In genomic region chr11:72243173-72243566, GRCh38 we compare ENCODE assay signal across 23 cellular contexts. TPM values are rescaled to one million over a fixed set of nuclear protein-coding genes. Genes with fewer than 3 reads are reported as not detected.
DNase-seq lines count a peak whose midpoint lies in the region; ATAC-seq and TF ChIP-seq lines count a peak whose summit lies in the region.
"Had no signal": no experiment of that assay in that cellular context is flagged by ENCODE, and none has a peak within 500 bp of the region (broad histone marks: within the 10 kb centered on the region; RNA-seq: fewer than 3 reads in every experiment).

No MANE protein-coding gene starts in this region.

- H2AFZ ChIP-seq in hepatocyte: no peak overlapping the region

- H3K4me2 ChIP-seq in hepatocyte: no peak overlapping the region

- H3K9me2 ChIP-seq in hepatocyte (replicated peaks; ENCODE audit: insufficient read depth): no peaks in the 10 kb centered on the region

- peak; percentile 9 for DNase-seq in AG08396 (ENCODE audit: low spot score)
- peak; percentile 36 for DNase-seq in GM13977 (ENCODE audit: low spot score)
- DNase-seq in activated naive CD8-positive, alpha-beta T cell treated with anti-CD3 and anti-CD28 coated beads, Interleukin-2, amount 50 U/mL, for 24 hours: no peak
- peak; percentile 57 for DNase-seq in mesenteric fat pad (ENCODE audit: low spot score)
- DNase-seq in NCI-H524 (lab: John Stamatoyannopoulos, UW): no peak
- no peak for DNase-seq in hepatocyte (ENCODE audit: low spot score)
- no peak for DNase-seq in SKM-1 treated with dmso at 0.1 percent for 144 hours (lab: John Stamatoyannopoulos, UW; ENCODE audit: unreplicated experiment)
- DNase-seq: activated CD4-positive, alpha-beta memory T cell treated with anti-CD3 and anti-CD28 coated beads for 36 hours; activated T-cell treated with anti-CD3 and anti-CD28 coated beads, Interleukin-2, amount 50 U/mL, for 1 hour; COR-L47; esophagus squamous epithelium; mesendoderm; MM.1S; NCI-H187 treated with DMSO at 0.1 percent for 48 hours; NCI-H446 treated with DMSO at 0.1 percent for 48 hours; RPMI8226 had no signal

- H4K20me1 ChIP-seq in hepatocyte (ENCODE audit: insufficient read depth, poor library complexity, severe bottlenecking): peaks cover 3% of the 10 kb centered on the region

- no peak overlapping the region for H3K27ac Mint-ChIP-seq in activated naive CD8-positive, alpha-beta T cell treated with anti-CD3 and anti-CD28 coated beads, Interleukin-2, amount 50 U/mL, for 24 hours
- H3K27ac Mint-ChIP-seq: activated CD4-positive, alpha-beta memory T cell treated with anti-CD3 and anti-CD28 coated beads for 36 hours had no signal

- 82% methylated on average over 12 of the region's 12 CpGs for WGBS in hepatocyte (ENCODE audit: low lambda C conversion rate, missing lambda C conversion rate)

- in situ Hi-C loops in GM13977 (cut with MboI; ENCODE audit: low pct_unique_long_range_greater_than_20kb, low sequenced_read_pairs, unreplicated experiment): no loop called here

- H3K9me3 ChIP-seq in hepatocyte (ENCODE audit: low read depth): no peaks in the 10 kb centered on the region
- H3K9me3 ChIP-seq: esophagus squamous epithelium, vagina had no signal

- ATAC-seq in activated naive CD8-positive, alpha-beta T cell treated with anti-CD3 and anti-CD28 coated beads, Interleukin-2, amount 50 U/mL, for 24 hours: no peak
- ATAC-seq in GM18498 (IDR thresholded peaks at IDR 0.05; ENCODE audit: unreplicated experiment): no peak
- ATAC-seq: HCT116 had no signal

- H3K4me1 Mint-ChIP-seq in activated naive CD8-positive, alpha-beta T cell treated with anti-CD3 and anti-CD28 coated beads, Interleukin-2, amount 50 U/mL, for 24 hours: peaks cover 22% of the 10 kb centered on the region

- H3K27ac ChIP-seq in hepatocyte: no peak overlapping the region
- H3K27ac ChIP-seq: dorsolateral prefrontal cortex, esophagus squamous epithelium, vagina had no signal

- H3K79me2 ChIP-seq in hepatocyte: no peaks in the 10 kb centered on the region

- H3K27me3 Mint-ChIP-seq in activated naive CD8-positive, alpha-beta T cell treated with anti-CD3 and anti-CD28 coated beads, Interleukin-2, amount 50 U/mL, for 24 hours: peaks cover 51% of the 10 kb centered on the region

- TF ChIP-seq CTCF in GM13977 (IDR thresholded peaks at IDR 0.05; ENCODE audit: extremely low read depth, insufficient read depth, missing control alignments) (no peak), hepatocyte (IDR thresholded peaks at IDR 0.05; ENCODE audit: poor library complexity) (no peak)

- H3K4me3 Mint-ChIP-seq in activated naive CD8-positive, alpha-beta T cell treated with anti-CD3 and anti-CD28 coated beads, Interleukin-2, amount 50 U/mL, for 24 hours: peak overlapping the region; percentile 1
- H3K4me3 Mint-ChIP-seq: activated CD4-positive, alpha-beta memory T cell treated with anti-CD3 and anti-CD28 coated beads for 36 hours had no signal

- no peaks in the 10 kb centered on the region for H3K9me3 Mint-ChIP-seq in activated naive CD8-positive, alpha-beta T cell treated with anti-CD3 and anti-CD28 coated beads, Interleukin-2, amount 50 U/mL, for 24 hours
- H3K9me3 Mint-ChIP-seq: activated CD4-positive, alpha-beta memory T cell treated with anti-CD3 and anti-CD28 coated beads for 36 hours had no signal

- peaks cover 92% of the 10 kb centered on the region for H3K27me3 ChIP-seq in hepatocyte

- no peak overlapping the region for H3K4me3 ChIP-seq in hepatocyte

- H3K36me3 Mint-ChIP-seq in activated naive CD8-positive, alpha-beta T cell treated with anti-CD3 and anti-CD28 coated beads, Interleukin-2, amount 50 U/mL, for 24 hours (ENCODE audit: low read depth): peaks cover 5% of the 10 kb centered on the region

- H3K4me1 ChIP-seq in hepatocyte (ENCODE audit: insufficient read depth): peaks cover 24% of the 10 kb centered on the region

- no peaks in the 10 kb centered on the region for H3K36me3 ChIP-seq in hepatocyte (replicated peaks; ENCODE audit: insufficient read depth, low read depth)
- H3K36me3 ChIP-seq: vagina had no signal

RNA-seq across cellular contexts. Expression of gene PHOX2A, which starts 0.8 kb away (rescaled TPM):
- total RNA-seq in mesenteric fat pad (not detected), hepatocyte (0.48 TPM in 1 of 2 replicates, not detected in the other)
- not detected in 2 replicates for polyA plus RNA-seq in hepatocyte
- total RNA-seq: activated CD4-positive, alpha-beta memory T cell treated with anti-CD3 and anti-CD28 coated beads for 36 hours; bronchial epithelial cell; esophagus squamous epithelium had no signal
- polyA plus RNA-seq: IgD-negative memory B cell, keratinocyte had no signal

RNA-seq across cellular contexts. Expression of gene INPPL1, which starts 18.6 kb away (rescaled TPM):
- total RNA-seq in mesenteric fat pad: 107 TPM
- total RNA-seq in hepatocyte: 47.8 and 74.8 TPM in 2 replicates
- 99.4 and 140 TPM in 2 replicates for polyA plus RNA-seq in hepatocyte

RNA-seq across cellular contexts. Expression of gene FOLR2, which starts 26.6 kb away (rescaled TPM):
- total RNA-seq in mesenteric fat pad (77.3 TPM), hepatocyte (0.48 and 4.3 TPM in 2 replicates)
- polyA plus RNA-seq in hepatocyte: 1.2 and 5.5 TPM in 2 replicates
- total RNA-seq: activated CD4-positive, alpha-beta memory T cell treated with anti-CD3 and anti-CD28 coated beads for 36 hours; bronchial epithelial cell had no signal
- polyA plus RNA-seq: keratinocyte had no signal

RNA-seq across cellular contexts. Expression of gene FOLR1, which starts 51.2 kb away (rescaled TPM):
- total RNA-seq in mesenteric fat pad: 0.32 TPM
- total RNA-seq in hepatocyte: 19.9 and 21.6 TPM in 2 replicates
- polyA plus RNA-seq in hepatocyte: 13.4 and 26.8 TPM in 2 replicates
- total RNA-seq: activated CD4-positive, alpha-beta memory T cell treated with anti-CD3 and anti-CD28 coated beads for 36 hours; vagina had no signal
- polyA plus RNA-seq: IgD-negative memory B cell had no signal

Comparison
In these comparisons a context has a peak if more than half of its experiments do, and no peak if none do; other contexts are left out.
1. DNase-seq: peak in AG08396 (single experiment), GM13977 (single experiment) and mesenteric fat pad (single experiment); none in activated naive CD8-positive, alpha-beta T cell treated with anti-CD3 and anti-CD28 coated beads, Interleukin-2, amount 50 U/mL, for 24 hours (single experiment), NCI-H524 (0 of 2), hepatocyte (single experiment) and SKM-1 treated with dmso at 0.1 percent for 144 hours (single experiment).
2. RNA of gene FOLR2, which starts 26.6 kb away (total RNA-seq): 77.3 TPM in mesenteric fat pad (single experiment); 0.48 to 4.3 TPM in hepatocyte; every median in the first group is over 10 times any median in the second.